Comparison of ENCODE assay signal across 1 cellular context in the genomic region with DNA sequence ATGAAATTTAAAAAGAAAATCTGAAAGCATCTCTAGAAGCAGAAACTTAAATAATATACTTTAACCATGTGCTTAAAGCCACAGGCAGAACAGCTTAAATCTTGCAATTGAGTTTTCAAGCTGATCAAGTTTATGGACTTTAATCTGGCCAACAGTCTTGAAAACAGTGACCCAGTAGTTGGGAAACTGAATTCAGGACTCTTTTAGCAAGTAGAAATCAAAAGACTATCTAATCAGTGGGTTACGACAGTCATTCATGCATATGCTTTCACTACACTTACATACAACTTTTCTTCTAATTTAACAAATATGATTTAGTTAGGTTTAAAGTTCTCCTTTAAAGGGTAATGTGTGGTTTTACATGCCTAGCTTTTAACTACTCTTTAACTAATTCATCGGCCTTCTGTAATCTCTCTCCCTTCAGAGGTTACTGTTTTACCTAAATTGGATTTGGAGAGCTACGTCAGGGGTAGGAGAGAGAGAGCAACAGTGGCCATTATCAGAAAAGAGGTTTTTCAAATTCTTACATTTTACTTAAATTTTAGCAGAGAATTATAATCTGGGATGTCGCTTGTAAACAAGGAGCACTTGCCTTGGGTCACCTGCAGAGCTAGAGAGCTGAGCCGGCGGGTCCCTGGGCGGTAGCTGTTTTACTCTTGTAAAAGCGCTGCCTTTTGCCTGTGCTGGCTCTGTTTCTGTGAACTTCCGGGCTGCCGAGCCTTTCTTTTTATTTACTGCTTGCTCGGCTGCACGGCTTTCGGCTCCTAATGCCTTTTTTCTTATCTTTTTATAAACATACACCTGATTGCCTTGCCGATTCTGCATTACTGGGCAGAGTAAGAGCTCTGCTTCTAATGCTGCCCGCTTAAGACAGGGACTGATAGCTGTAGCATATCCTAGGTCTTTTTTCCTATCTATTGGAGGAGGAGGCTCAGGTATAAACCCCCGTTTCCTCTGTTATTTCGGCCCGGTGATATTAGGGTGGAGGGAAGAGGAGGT.
TF ChIP-seq lines count a peak whose summit lies in the region.

No MANE protein-coding gene starts in this region.

TF ChIP-seq in HepG2, 621 proteins besides CTCF, POLR2A, EP300 and RAD21 (continued from another document):
- TF ChIP-seq, protein P1, sequence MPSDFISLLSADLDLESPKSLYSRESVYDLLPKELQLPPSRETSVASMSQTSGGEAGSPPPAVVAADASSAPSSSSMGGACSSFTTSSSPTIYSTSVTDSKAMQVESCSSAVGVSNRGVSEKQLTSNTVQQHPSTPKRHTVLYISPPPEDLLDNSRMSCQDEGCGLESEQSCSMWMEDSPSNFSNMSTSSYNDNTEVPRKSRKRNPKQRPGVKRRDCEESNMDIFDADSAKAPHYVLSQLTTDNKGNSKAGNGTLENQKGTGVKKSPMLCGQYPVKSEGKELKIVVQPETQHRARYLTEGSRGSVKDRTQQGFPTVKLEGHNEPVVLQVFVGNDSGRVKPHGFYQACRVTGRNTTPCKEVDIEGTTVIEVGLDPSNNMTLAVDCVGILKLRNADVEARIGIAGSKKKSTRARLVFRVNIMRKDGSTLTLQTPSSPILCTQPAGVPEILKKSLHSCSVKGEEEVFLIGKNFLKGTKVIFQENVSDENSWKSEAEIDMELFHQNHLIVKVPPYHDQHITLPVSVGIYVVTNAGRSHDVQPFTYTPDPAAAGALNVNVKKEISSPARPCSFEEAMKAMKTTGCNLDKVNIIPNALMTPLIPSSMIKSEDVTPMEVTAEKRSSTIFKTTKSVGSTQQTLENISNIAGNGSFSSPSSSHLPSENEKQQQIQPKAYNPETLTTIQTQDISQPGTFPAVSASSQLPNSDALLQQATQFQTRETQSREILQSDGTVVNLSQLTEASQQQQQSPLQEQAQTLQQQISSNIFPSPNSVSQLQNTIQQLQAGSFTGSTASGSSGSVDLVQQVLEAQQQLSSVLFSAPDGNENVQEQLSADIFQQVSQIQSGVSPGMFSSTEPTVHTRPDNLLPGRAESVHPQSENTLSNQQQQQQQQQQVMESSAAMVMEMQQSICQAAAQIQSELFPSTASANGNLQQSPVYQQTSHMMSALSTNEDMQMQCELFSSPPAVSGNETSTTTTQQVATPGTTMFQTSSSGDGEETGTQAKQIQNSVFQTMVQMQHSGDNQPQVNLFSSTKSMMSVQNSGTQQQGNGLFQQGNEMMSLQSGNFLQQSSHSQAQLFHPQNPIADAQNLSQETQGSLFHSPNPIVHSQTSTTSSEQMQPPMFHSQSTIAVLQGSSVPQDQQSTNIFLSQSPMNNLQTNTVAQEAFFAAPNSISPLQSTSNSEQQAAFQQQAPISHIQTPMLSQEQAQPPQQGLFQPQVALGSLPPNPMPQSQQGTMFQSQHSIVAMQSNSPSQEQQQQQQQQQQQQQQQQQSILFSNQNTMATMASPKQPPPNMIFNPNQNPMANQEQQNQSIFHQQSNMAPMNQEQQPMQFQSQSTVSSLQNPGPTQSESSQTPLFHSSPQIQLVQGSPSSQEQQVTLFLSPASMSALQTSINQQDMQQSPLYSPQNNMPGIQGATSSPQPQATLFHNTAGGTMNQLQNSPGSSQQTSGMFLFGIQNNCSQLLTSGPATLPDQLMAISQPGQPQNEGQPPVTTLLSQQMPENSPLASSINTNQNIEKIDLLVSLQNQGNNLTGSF (CRISPR knock-in tag; IDR thresholded peaks at IDR 0.05) = no peak
- TF ChIP-seq, protein P2, sequence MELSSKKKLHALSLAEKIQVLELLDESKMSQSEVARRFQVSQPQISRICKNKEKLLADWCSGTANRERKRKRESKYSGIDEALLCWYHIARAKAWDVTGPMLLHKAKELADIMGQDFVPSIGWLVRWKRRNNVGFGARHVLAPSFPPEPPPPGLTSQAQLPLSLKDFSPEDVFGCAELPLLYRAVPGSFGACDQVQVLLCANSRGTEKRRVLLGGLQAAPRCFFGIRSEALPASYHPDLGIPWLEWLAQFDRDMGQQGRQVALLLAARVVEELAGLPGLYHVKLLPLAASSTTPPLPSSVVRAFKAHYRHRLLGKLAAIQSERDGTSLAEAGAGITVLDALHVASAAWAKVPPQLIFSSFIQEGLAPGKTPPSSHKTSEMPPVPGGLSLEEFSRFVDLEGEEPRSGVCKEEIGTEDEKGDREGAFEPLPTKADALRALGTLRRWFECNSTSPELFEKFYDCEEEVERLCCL (CRISPR knock-in tag; IDR thresholded peaks at IDR 0.05; ENCODE audit: borderline replicate concordance) = 0 out of 2 replicates have a peak, but pooled peaks have one; percentile 7
- no peak for TF ChIP-seq ZMYM2 (CRISPR knock-in tag; IDR thresholded peaks at IDR 0.05)
- TF ChIP-seq, protein P3, sequence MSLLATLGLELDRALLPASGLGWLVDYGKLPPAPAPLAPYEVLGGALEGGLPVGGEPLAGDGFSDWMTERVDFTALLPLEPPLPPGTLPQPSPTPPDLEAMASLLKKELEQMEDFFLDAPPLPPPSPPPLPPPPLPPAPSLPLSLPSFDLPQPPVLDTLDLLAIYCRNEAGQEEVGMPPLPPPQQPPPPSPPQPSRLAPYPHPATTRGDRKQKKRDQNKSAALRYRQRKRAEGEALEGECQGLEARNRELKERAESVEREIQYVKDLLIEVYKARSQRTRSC (CRISPR knock-in tag; IDR thresholded peaks at IDR 0.05; ENCODE audit: low read depth) = no peak
- peak; percentile 18; the same call in 1 of the 2 replicates for TF ChIP-seq ELF4 (CRISPR knock-in tag; IDR thresholded peaks at IDR 0.05; ENCODE audit: borderline replicate concordance)
- TF ChIP-seq ZSCAN21 (CRISPR knock-in tag; IDR thresholded peaks at IDR 0.05; ENCODE audit: borderline replicate concordance) = no peak
- TF ChIP-seq ZNF430 (CRISPR knock-in tag; IDR thresholded peaks at IDR 0.05) = no peak
- TF ChIP-seq HMGA1 (CRISPR knock-in tag; conservative IDR thresholded peaks at IDR 0.05) = no peak
- TF ChIP-seq, protein P4, sequence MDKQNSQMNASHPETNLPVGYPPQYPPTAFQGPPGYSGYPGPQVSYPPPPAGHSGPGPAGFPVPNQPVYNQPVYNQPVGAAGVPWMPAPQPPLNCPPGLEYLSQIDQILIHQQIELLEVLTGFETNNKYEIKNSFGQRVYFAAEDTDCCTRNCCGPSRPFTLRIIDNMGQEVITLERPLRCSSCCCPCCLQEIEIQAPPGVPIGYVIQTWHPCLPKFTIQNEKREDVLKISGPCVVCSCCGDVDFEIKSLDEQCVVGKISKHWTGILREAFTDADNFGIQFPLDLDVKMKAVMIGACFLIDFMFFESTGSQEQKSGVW (CRISPR knock-in tag; IDR thresholded peaks at IDR 0.05; ENCODE audit: borderline replicate concordance) = no peak
- no peak for TF ChIP-seq SOX6 (IDR thresholded peaks at IDR 0.05)
- TF ChIP-seq SOX6 (CRISPR knock-in tag; IDR thresholded peaks at IDR 0.05) = peak; percentile 5; the same call in 1 of the 2 replicates
- peak; percentile 67 for TF ChIP-seq POLR2G (IDR thresholded peaks at IDR 0.05; ENCODE audit: low read depth, low read length)
- TF ChIP-seq HMG20A (CRISPR knock-in tag; IDR thresholded peaks at IDR 0.05; ENCODE audit: borderline replicate concordance) = no peak
- TF ChIP-seq, protein P5, sequence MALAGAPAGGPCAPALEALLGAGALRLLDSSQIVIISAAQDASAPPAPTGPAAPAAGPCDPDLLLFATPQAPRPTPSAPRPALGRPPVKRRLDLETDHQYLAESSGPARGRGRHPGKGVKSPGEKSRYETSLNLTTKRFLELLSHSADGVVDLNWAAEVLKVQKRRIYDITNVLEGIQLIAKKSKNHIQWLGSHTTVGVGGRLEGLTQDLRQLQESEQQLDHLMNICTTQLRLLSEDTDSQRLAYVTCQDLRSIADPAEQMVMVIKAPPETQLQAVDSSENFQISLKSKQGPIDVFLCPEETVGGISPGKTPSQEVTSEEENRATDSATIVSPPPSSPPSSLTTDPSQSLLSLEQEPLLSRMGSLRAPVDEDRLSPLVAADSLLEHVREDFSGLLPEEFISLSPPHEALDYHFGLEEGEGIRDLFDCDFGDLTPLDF (CRISPR knock-in tag; IDR thresholded peaks at IDR 0.05) = peak; percentile 14; the same call in 1 of the 2 replicates
- no peak for TF ChIP-seq ZNF3 (CRISPR knock-in tag; IDR thresholded peaks at IDR 0.05)
- 0 out of 2 replicates have a peak, but pooled peaks have one; percentile 28 for TF ChIP-seq SIN3A (IDR thresholded peaks at IDR 0.05; ENCODE audit: borderline replicate concordance, low read depth, low read length)
TF ChIP-seq in HepG2: peak in this region for 27.
